Comparison of ENCODE assay signal across 2 cellular contexts in the genomic region with DNA sequence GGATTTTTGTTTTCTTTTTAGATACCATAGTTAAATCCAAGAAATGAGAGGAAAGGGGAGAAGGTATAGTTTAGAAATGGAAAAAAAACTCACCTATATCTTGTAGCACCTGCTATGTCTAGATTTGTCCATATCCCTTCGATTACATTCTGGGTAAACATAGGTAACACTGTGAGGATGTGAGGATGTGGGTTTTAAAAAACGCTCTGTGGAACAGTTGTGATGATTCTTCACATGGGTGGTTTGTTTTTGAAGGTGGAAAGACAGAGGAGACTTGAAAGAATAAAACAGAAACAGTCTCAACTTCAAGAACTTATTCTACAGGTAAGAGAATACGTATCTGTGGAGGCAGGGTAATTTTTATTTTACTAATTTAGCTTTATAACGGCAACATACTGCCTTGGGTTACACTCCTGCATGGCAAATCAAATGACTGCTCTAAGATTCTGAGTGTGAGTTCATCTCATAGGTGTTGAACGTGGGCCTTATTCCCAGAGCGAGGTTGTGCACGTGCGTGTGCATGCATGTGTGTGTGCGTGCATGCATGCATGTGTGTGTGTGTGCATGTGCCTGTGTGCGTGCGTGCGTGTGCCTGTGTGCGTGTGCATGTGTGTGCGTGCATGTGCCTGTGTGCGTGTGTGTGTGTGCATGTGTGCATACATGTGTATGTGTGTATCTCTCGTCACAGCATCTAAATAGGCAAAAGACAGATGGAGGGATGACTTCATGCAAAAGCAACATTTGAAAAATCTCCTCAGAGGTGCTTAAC.
TF ChIP-seq lines count a peak whose summit lies in the region.

No MANE protein-coding gene starts in this region.

TF ChIP-seq in SK-N-SH, 30 proteins besides CTCF, POLR2A, EP300 and RAD21:
- TF ChIP-seq POLR2AphosphoS5 (IDR thresholded peaks at IDR 0.05; ENCODE audit: low read depth, low read length) (no peak), YY1 (IDR thresholded peaks at IDR 0.05; ENCODE audit: low read depth) (no peak), USF2 (IDR thresholded peaks at IDR 0.05; ENCODE audit: borderline replicate concordance, low read depth, low read length) (no peak), MXI1 (IDR thresholded peaks at IDR 0.05; ENCODE audit: low read depth, low read length) (no peak), FOSL2 (IDR thresholded peaks at IDR 0.05; ENCODE audit: borderline replicate concordance, low read depth) (no peak)

TF ChIP-seq in GM12891, 5 proteins besides CTCF, POLR2A, EP300 and RAD21:
- no peak for TF ChIP-seq POLR2AphosphoS5 (IDR thresholded peaks at IDR 0.05; ENCODE audit: low read depth, low read length)
- no peak for TF ChIP-seq POU2F2 (IDR thresholded peaks at IDR 0.05; ENCODE audit: low read depth, low read length)
- TF ChIP-seq TAF1 (IDR thresholded peaks at IDR 0.05; ENCODE audit: low read depth, low read length), result no peak
- no peak for TF ChIP-seq PAX5 (IDR thresholded peaks at IDR 0.05; ENCODE audit: insufficient read depth, low read length, severe bottlenecking)
- no peak for TF ChIP-seq SPI1 (IDR thresholded peaks at IDR 0.05; ENCODE audit: low read depth, low read length)
